ENCODE assay signal across 11 cellular contexts in the genomic region with DNA sequence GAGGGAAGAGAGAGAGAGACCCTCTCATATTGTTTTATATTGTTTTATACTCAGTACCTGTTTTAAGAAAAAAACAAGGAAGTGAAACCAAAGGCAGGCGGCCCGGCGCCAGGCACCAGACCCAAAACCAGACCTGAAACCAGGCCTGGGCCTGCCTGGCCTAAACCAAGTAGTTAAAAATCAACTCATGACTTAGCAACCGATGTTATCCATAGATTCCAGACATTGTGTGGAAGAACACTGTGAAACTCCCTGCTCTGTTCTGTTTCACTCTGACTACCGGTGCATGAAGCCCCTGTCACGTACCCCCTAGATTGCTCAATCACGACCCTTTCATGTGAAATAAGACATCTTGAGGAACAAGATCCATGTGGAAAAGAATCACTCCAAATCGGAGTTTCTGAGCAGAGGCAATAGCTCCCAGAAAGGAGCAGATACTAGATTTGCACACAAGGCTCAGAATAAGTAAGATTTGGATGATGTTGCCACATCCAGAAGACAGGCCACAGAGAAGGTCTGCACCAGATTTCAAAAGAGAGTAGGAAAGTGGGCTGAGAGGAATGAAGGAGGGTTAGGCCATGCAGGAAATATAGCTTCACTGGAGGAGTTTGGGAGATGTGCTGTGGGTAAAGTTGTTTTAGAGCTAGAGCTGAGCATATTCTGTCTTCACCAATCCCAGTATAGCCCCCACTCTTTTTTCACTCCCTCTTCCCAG. TPM values are rescaled to one million over a fixed set of nuclear protein-coding genes. Genes with fewer than 3 reads are reported as not detected.
DNase-seq lines count a peak whose midpoint lies in the region; ATAC-seq and TF ChIP-seq lines count a peak whose summit lies in the region.
"Had no signal": no experiment of that assay in that cellular context is flagged by ENCODE, and none has a peak within 500 bp of the region (broad histone marks: within the 10 kb centered on the region; RNA-seq: fewer than 3 reads in every experiment).

No MANE protein-coding gene starts in this region.

- TF ChIP-seq POLR2A in sigmoid colon (IDR thresholded peaks at IDR 0.05): no peak

- TF ChIP-seq EP300 in sigmoid colon (IDR thresholded peaks at IDR 0.05): no peak

- no peaks in the 10 kb centered on the region for H3K36me3 ChIP-seq in sigmoid colon
- H3K36me3 ChIP-seq: heart right ventricle had no signal

- intact Hi-C loops in sigmoid colon (cut with DNase I): no loop called here

- peaks cover 0 to 34% (median 4%) of the 10 kb centered on the region in 4 donors for H3K4me1 ChIP-seq in sigmoid colon
- H3K4me1 ChIP-seq: heart right ventricle had no signal

- 77 to 89% methylated on average over 8 of the region's 8 CpGs for WGBS in sigmoid colon, 2 donors

- no peak overlapping the region for H3K4me3 ChIP-seq in sigmoid colon
- H3K4me3 ChIP-seq: heart right ventricle, SK-N-MC had no signal

- H3K27me3 ChIP-seq in sigmoid colon: no peaks in the 10 kb centered on the region
- H3K27me3 ChIP-seq: heart right ventricle had no signal

- TF ChIP-seq CTCF in sigmoid colon (IDR thresholded peaks at IDR 0.05): no peak

- peak; percentile 44 for ATAC-seq in GM18873 (IDR thresholded peaks at IDR 0.05; ENCODE audit: low FRiP score, unreplicated experiment)
- ATAC-seq in HG02763 (IDR thresholded peaks at IDR 0.05; ENCODE audit: unreplicated experiment): peak; percentile 54
- no peak for ATAC-seq in GM21825 (IDR thresholded peaks at IDR 0.05; ENCODE audit: unreplicated experiment)
- ATAC-seq: heart right ventricle had no signal

- H3K9me3 ChIP-seq in sigmoid colon: no peaks in the 10 kb centered on the region

- DNase-seq in NOMO-1 treated with DMSO at 0.1 percent for 48 hours (lab: John Stamatoyannopoulos, UW; ENCODE audit: unreplicated experiment): peak; percentile 13
- no peak for DNase-seq in sigmoid colon
- no peak for DNase-seq in midbrain (lab: John Stamatoyannopoulos, UW)
- DNase-seq in stimulated activated CD4-positive, alpha-beta T cell treated with anti-CD3 and anti-CD28 coated beads, Interleukin-4, amount 100 ng/mL, for 4 hours: no peak
- DNase-seq: activated T-cell treated with anti-CD3 and anti-CD28 coated beads, Interleukin-2, amount 50 U/mL, for 48 hours; heart right ventricle; stimulated activated naive CD4-positive, alpha-beta T cell treated with Interleukin-2 at 50 U/mL for 16 hours had no signal

- peak overlapping the region in 3 of 4 donors; percentile 57 to 78 (median 61) for H3K27ac ChIP-seq in sigmoid colon
- H3K27ac ChIP-seq: heart right ventricle, SK-N-MC had no signal

RNA-seq across cellular contexts. Expression of gene ZNF248, which starts 8.7 kb away (rescaled TPM):
- 10 to 100 TPM; 40.2 to 46.4 (median 43.4) TPM for total RNA-seq in sigmoid colon
- 1 to 10 TPM; 1.8 to 4.9 (median 2.3) TPM for polyA plus RNA-seq in sigmoid colon
